In genomic region chr2:207337234-207338219, GRCh38 we compare ENCODE assay signal across 1 cellular context.
A peak's percentile ranks its signal among the peaks of the same experiment; 100 is the strongest.
TF ChIP-seq lines count a peak whose summit lies in the region.

No MANE protein-coding gene starts in this region.

TF ChIP-seq in K562, 482 proteins besides CTCF, POLR2A, EP300 and RAD21 (continued from another document and continues in another):
- TF ChIP-seq MGA (IDR thresholded peaks at IDR 0.05) (peak; percentile 52), TCF3 (CRISPR knock-in tag; IDR thresholded peaks at IDR 0.05) (peak; percentile 15; the same call in 1 of the 2 replicates), FOSL1 (tag; conservative IDR thresholded peaks at IDR 0.05) (peak; percentile 74), ZNF589 (CRISPR knock-in tag; IDR thresholded peaks at IDR 0.05; ENCODE audit: low read depth) (peak; percentile 32; the same call in 1 of the 2 replicates), L3MBTL2 (IDR thresholded peaks at IDR 0.05) (peak; percentile 51; the same call in 1 of the 2 replicates), ADNP (tag; IDR thresholded peaks at IDR 0.05) (peak; percentile 69), ZFP91 (CRISPR knock-in tag; IDR thresholded peaks at IDR 0.05) (no peak), PYGO2 (tag; IDR thresholded peaks at IDR 0.05) (no peak), CEBPZ (IDR thresholded peaks at IDR 0.05; ENCODE audit: borderline replicate concordance, low read depth, low read length) (no peak), RCOR1 (IDR thresholded peaks at IDR 0.05; ENCODE audit: borderline replicate concordance in 1 of 2, low read depth in 2 of 2, low read length in 2 of 2) (peak in 1 of 2 experiments; percentile 70; a peak in 1 of 4 replicates), CEBPB (tag; IDR thresholded peaks at IDR 0.05) (0 out of 2 replicates have a peak, but pooled peaks have one; percentile 41), TCF7L2 (IDR thresholded peaks at IDR 0.05; ENCODE audit: low read depth, low read length) (no peak), CREB5 (CRISPR knock-in tag; IDR thresholded peaks at IDR 0.05) (no peak), CEBPG (CRISPR knock-in tag; IDR thresholded peaks at IDR 0.05) (no peak), CEBPG (tag; conservative IDR thresholded peaks at IDR 0.05 in 1 of 2, IDR thresholded peaks at IDR 0.05 in 1 of 2) (peak in 1 of 2 experiments; percentile 78; a peak in 2 of 4 replicates), BDP1 (IDR thresholded peaks at IDR 0.05; ENCODE audit: insufficient read depth, insufficient read length) (no peak), DNMT1 (IDR thresholded peaks at IDR 0.05) (no peak), MITF (IDR thresholded peaks at IDR 0.05) (0 out of 2 replicates have a peak, but pooled peaks have one; percentile 39), CBFA2T3 (IDR thresholded peaks at IDR 0.05) (peak; percentile 64), ARID1B (IDR thresholded peaks at IDR 0.05) (peak; percentile 47; the same call in 1 of the 2 replicates), HDAC3 (IDR thresholded peaks at IDR 0.05; ENCODE audit: borderline replicate concordance, partially characterized antibody) (no peak), JUND (IDR thresholded peaks at IDR 0.05; ENCODE audit: borderline replicate concordance, low read depth, low read length) (0 out of 2 replicates have a peak, but pooled peaks have one; percentile 36), JUND (tag; IDR thresholded peaks at IDR 0.05; ENCODE audit: borderline replicate concordance, low read depth, low read length) (peak; percentile 37; the same call in 2 of the 3 replicates), ZFP36 (IDR thresholded peaks at IDR 0.05; ENCODE audit: low read depth, low read length, partially characterized antibody) (peak; percentile 23), CBX8 (IDR thresholded peaks at IDR 0.05; ENCODE audit: borderline replicate concordance, extremely low read depth, low read depth, low read length, poor library complexity, severe bottlenecking) (no peak), SIN3B (IDR thresholded peaks at IDR 0.05; ENCODE audit: low read depth) (no peak)
